In genomic region chrX:40298569-40298968, GRCh38 we compare ENCODE assay signal across 1 cellular context.
A peak's percentile ranks its signal among the peaks of the same experiment; 100 is the strongest.
TF ChIP-seq lines count a peak whose summit lies in the region.

No MANE protein-coding gene starts in this region.

TF ChIP-seq in K562, 482 proteins besides CTCF, POLR2A, EP300 and RAD21 (continued from another document):
- TF ChIP-seq ZNF518B (CRISPR knock-in tag; IDR thresholded peaks at IDR 0.05) (no peak), MLLT1 (IDR thresholded peaks at IDR 0.05) (peak in 1 of 2 experiments; percentile 55; a peak in 1 of 4 replicates)
